1 cellular context compared by ENCODE assay signal in the genomic region with DNA sequence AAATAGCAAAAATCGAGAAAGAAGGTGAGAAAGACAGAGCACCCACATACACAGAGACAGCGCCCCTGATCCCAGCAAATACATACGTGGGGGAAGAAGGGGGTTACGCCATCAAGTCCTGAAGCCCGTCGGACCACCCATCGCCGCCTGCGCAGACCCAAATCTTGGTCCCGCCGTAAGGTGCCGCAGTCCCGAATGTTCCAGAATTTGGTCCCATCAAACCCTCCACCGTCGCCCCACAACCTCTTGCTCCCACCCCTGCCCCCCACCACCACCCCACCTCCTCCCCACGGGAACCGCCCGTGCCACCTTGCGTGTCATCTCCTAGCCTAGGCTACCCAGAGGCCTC.
TF ChIP-seq lines count a peak whose summit lies in the region.

No MANE protein-coding gene starts in this region.

TF ChIP-seq in K562, 482 proteins besides CTCF, POLR2A, EP300 and RAD21 (continued from another document):
- TF ChIP-seq, protein P1, sequence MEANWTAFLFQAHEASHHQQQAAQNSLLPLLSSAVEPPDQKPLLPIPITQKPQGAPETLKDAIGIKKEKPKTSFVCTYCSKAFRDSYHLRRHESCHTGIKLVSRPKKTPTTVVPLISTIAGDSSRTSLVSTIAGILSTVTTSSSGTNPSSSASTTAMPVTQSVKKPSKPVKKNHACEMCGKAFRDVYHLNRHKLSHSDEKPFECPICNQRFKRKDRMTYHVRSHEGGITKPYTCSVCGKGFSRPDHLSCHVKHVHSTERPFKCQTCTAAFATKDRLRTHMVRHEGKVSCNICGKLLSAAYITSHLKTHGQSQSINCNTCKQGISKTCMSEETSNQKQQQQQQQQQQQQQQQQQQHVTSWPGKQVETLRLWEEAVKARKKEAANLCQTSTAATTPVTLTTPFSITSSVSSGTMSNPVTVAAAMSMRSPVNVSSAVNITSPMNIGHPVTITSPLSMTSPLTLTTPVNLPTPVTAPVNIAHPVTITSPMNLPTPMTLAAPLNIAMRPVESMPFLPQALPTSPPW (CRISPR knock-in tag; IDR thresholded peaks at IDR 0.05): no peak
- TF ChIP-seq, protein P2, sequence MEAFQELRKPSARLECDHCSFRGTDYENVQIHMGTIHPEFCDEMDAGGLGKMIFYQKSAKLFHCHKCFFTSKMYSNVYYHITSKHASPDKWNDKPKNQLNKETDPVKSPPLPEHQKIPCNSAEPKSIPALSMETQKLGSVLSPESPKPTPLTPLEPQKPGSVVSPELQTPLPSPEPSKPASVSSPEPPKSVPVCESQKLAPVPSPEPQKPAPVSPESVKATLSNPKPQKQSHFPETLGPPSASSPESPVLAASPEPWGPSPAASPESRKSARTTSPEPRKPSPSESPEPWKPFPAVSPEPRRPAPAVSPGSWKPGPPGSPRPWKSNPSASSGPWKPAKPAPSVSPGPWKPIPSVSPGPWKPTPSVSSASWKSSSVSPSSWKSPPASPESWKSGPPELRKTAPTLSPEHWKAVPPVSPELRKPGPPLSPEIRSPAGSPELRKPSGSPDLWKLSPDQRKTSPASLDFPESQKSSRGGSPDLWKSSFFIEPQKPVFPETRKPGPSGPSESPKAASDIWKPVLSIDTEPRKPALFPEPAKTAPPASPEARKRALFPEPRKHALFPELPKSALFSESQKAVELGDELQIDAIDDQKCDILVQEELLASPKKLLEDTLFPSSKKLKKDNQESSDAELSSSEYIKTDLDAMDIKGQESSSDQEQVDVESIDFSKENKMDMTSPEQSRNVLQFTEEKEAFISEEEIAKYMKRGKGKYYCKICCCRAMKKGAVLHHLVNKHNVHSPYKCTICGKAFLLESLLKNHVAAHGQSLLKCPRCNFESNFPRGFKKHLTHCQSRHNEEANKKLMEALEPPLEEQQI (IDR thresholded peaks at IDR 0.05): no peak
- no peak for TF ChIP-seq CCAR2 (IDR thresholded peaks at IDR 0.05; ENCODE audit: low read depth, low read length)
- no peak for TF ChIP-seq PYGO2 (tag; IDR thresholded peaks at IDR 0.05)
- no peak for TF ChIP-seq ZSCAN32 (CRISPR knock-in tag; IDR thresholded peaks at IDR 0.05)
